ENCODE assay signal across 20 cellular contexts in the genomic region with DNA sequence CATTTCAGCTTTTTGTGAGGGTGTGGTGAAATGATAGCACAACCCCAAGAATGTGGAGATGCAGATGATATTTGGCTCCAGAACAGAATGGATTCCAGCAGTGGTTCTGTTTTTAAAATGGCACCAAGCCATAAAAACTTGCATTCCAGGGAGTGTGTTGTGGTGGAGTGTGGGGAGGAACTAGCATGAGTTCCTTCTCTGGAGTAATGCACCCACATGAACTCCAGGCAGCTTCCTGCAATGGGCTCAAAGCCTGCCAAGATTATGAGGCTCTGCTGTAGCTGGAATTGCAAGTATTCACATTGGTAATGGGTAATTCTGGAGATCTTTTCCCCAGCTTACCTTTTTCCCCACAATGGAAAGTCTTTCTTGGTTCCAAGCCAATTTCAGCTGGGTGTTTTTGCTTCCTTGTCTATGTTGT.
DNase-seq lines count a peak whose midpoint lies in the region; ATAC-seq, FAIRE-seq and TF ChIP-seq lines count a peak whose summit lies in the region.
"Had no signal": no experiment of that assay in that cellular context is flagged by ENCODE, and none has a peak within 500 bp of the region (broad histone marks: within the 10 kb centered on the region; RNA-seq: fewer than 3 reads in every experiment).

No MANE protein-coding gene starts in this region.

- H3K79me2 ChIP-seq in OCI-LY7 (ENCODE audit: insufficient read depth, low read depth, low read length) = no peaks in the 10 kb centered on the region

- H3K27me3 ChIP-seq in brain microvascular endothelial cell (replicated peaks) = no peaks in the 10 kb centered on the region
- H3K27me3 ChIP-seq: esophagus muscularis mucosa, uterus had no signal

- H3K36me3 ChIP-seq in brain microvascular endothelial cell (replicated peaks) (no peaks in the 10 kb centered on the region), OCI-LY7 (ENCODE audit: insufficient read depth, low read length) (no peaks in the 10 kb centered on the region)
- H3K36me3 ChIP-seq: uterus had no signal

- POLR2A ChIA-PET in OCI-LY7 (lab: Charles Lee) = no interaction called here

- H3K9me3 ChIP-seq in OCI-LY7 (ENCODE audit: low read length) = no peaks in the 10 kb centered on the region
- H3K9me3 ChIP-seq: uterus had no signal

- no TSS peak for BruUV-seq in OCI-LY7 (replicated peaks; lab: Mats Ljungman, UMichigan)

- TF ChIP-seq CTCF in brain microvascular endothelial cell (IDR thresholded peaks at IDR 0.05; ENCODE audit: low read depth, low read length, missing control alignments) (no peak), OCI-LY7 (conservative IDR thresholded peaks at IDR 0.05; ENCODE audit: low read length) (no peak)

- H3K27ac ChIP-seq in brain microvascular endothelial cell (peak overlapping the region; percentile 10), OCI-LY7 (ENCODE audit: low read depth, low read length, poor library complexity, severe bottlenecking) (no peak overlapping the region)
- H3K27ac ChIP-seq: esophagus muscularis mucosa, uterus had no signal

- no peaks in the 10 kb centered on the region for H3K9me2 ChIP-seq in OCI-LY7 (ENCODE audit: insufficient read depth, low read length)

- no peak overlapping the region for H3K4me2 ChIP-seq in OCI-LY7 (ENCODE audit: low read length)

- FAIRE-seq in RCC 7860 (lab: Jason Lieb, UNC) = no peak

- no peak for ATAC-seq in GM21390 (IDR thresholded peaks at IDR 0.05; ENCODE audit: unreplicated experiment)
- ATAC-seq: left ventricle myocardium superior had no signal

- DNase-seq in AG08396 (ENCODE audit: low spot score) (peak; percentile 48), HS-5 (ENCODE audit: low read depth) (peak; percentile 20), brain microvascular endothelial cell (peak; percentile 89), iris pigment epithelial cell (ENCODE audit: low read depth) (peak; percentile 97), NCI-H2107 (lab: John Stamatoyannopoulos, UW) (no peak), OCI-LY7 (ENCODE audit: low spot score) (no peak), RCC 7860 (ENCODE audit: low spot score) (no peak)
- DNase-seq: ACHN, anterior cingulate cortex, Calu3, dermis blood vessel endothelial cell, Karpas-422, left ventricle myocardium superior, naive B cell, NCI-H1694, NCI-H524 treated with DMSO at 0.1 percent for 48 hours, posterior cingulate gyrus, uterus had no signal

- no peak overlapping the region for H3K4me3 ChIP-seq in brain microvascular endothelial cell (ENCODE audit: low read depth, low read length)
- H3K4me3 ChIP-seq in OCI-LY7 (ENCODE audit: low read depth, low read length, poor library complexity, severe bottlenecking) = no peak overlapping the region
- H3K4me3 ChIP-seq: esophagus muscularis mucosa, uterus had no signal

- no peaks in the 10 kb centered on the region for H3K4me1 ChIP-seq in OCI-LY7 (ENCODE audit: insufficient read depth, low read length, poor library complexity, severe bottlenecking)
- H3K4me1 ChIP-seq: esophagus muscularis mucosa, uterus had no signal

- CTCF ChIA-PET in OCI-LY7 (lab: Charles Lee; ENCODE audit: unreplicated experiment) = no interaction called here

- H4K20me1 ChIP-seq in OCI-LY7 (ENCODE audit: insufficient read depth, low read length) = no peaks in the 10 kb centered on the region

- in situ Hi-C loops in brain microvascular endothelial cell (cut with HindIII; ENCODE audit: low pct_ligation_motif_present, low sequenced_read_pairs) = no loop called here

- intact Hi-C loops in OCI-LY7 (cut with micrococcal nuclease; ENCODE audit: unreplicated experiment) = no loop called here

- H2AFZ ChIP-seq in OCI-LY7 (ENCODE audit: low read length) = no peak overlapping the region

Comparison
In these comparisons a context has a peak if more than half of its experiments do, and no peak if none do; other contexts are left out.
1. DNase-seq: peak in AG08396 (single experiment), HS-5 (single experiment), brain microvascular endothelial cell (single experiment) and iris pigment epithelial cell (single experiment); none in NCI-H2107 (single experiment), OCI-LY7 (single experiment) and RCC 7860 (single experiment).